ENCODE assay signal across 25 cellular contexts in the genomic region with DNA sequence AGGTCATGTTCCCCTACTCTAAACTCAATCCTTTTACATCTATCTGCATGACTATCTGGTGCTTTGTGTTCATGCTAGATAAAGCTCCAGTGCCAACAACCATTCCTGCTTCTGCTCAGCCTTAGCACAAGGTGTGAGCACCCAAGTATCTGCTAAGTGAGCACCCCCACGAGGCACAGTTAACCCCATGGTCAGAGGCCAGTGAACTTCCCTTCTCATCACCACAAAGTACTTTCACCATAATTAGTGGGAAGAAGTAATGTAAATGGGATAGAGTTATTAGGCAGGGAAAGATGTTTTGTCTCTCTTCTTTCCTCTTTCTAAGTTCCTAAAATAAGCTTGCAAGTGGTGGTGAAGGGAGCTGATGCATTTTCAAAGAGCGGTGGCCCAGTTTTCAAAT.
"Had no signal": no experiment of that assay in that cellular context is flagged by ENCODE, and none has a peak within 500 bp of the region (broad histone marks: within the 10 kb centered on the region; RNA-seq: fewer than 3 reads in every experiment).

No MANE protein-coding gene starts in this region.

- H2AFZ ChIP-seq: hepatocyte had no signal

- H3K9me3 ChIP-seq: esophagus muscularis mucosa, gastroesophageal sphincter, prostate gland, sigmoid colon, testis had no signal

- H3K4me2 ChIP-seq: hepatocyte had no signal

- H3K27me3 ChIP-seq: dorsolateral prefrontal cortex, esophagus muscularis mucosa, foreskin keratinocyte, gastroesophageal sphincter, heart left ventricle, hepatocyte, right atrium auricular region, sigmoid colon, testis, tibial artery had no signal

- H3K79me2 ChIP-seq: hepatocyte had no signal

- ATAC-seq: foreskin keratinocyte; gastroesophageal sphincter; heart left ventricle; left lobe of liver; mucosa of descending colon; natural killer cell treated with Interleukin-12 subunit alpha and Interleukin-12 subunit beta and Interleukin-15 and Interleukin-18, amount 100 ng/mL, for 72 hours; stimulated activated memory B cell treated with anti-CD40 and anti-IgM and Interleukin-4, amounts not matched to agents 10 μg/mL and 1 μg/mL and 100 μg/mL, for 72 hours; stimulated activated naive CD8-positive, alpha-beta T cell treated with anti-CD3 and anti-CD28 coated beads, Interleukin-15, Interleukin-2, amounts not matched to agents 100 U/mL and 50 U/mL, for 24 hours had no signal

- H3K36me3 ChIP-seq: prostate gland, right atrium auricular region, sigmoid colon had no signal

- H3K4me3 ChIP-seq: dorsolateral prefrontal cortex, esophagus muscularis mucosa, gastroesophageal sphincter, heart left ventricle, hepatocyte, lung, mucosa of descending colon, prostate gland, right atrium auricular region, sigmoid colon, testis, tibial artery had no signal

- H3K4me1 ChIP-seq: esophagus muscularis mucosa, gastroesophageal sphincter, prostate gland, right atrium auricular region, sigmoid colon, testis, tibial artery had no signal

- DNase-seq: dorsolateral prefrontal cortex; effector CD4-positive, alpha-beta T cell; endodermal cell; foreskin keratinocyte; heart left ventricle; kidney; mucosa of descending colon; naive B cell; sigmoid colon; stimulated activated CD4-positive, alpha-beta T cell treated with anti-CD3 and anti-CD28 coated beads, Interleukin-4, amount 100 ng/mL, for 4 hours; stimulated activated naive CD8-positive, alpha-beta T cell treated with anti-CD3 and anti-CD28 coated beads, Interleukin-15, Interleukin-2, amounts not matched to agents 100 U/mL and 50 U/mL, for 24 hours; substantia nigra; testis; tibial artery had no signal

- FAIRE-seq: colon, kidney, urothelium cell line had no signal

- H3K27ac ChIP-seq: esophagus muscularis mucosa, foreskin keratinocyte, gastroesophageal sphincter, heart left ventricle, hepatocyte, prostate gland, right atrium auricular region, sigmoid colon, testis, tibial artery had no signal
